Comparison of ENCODE assay signal across 11 cellular contexts in the genomic region with DNA sequence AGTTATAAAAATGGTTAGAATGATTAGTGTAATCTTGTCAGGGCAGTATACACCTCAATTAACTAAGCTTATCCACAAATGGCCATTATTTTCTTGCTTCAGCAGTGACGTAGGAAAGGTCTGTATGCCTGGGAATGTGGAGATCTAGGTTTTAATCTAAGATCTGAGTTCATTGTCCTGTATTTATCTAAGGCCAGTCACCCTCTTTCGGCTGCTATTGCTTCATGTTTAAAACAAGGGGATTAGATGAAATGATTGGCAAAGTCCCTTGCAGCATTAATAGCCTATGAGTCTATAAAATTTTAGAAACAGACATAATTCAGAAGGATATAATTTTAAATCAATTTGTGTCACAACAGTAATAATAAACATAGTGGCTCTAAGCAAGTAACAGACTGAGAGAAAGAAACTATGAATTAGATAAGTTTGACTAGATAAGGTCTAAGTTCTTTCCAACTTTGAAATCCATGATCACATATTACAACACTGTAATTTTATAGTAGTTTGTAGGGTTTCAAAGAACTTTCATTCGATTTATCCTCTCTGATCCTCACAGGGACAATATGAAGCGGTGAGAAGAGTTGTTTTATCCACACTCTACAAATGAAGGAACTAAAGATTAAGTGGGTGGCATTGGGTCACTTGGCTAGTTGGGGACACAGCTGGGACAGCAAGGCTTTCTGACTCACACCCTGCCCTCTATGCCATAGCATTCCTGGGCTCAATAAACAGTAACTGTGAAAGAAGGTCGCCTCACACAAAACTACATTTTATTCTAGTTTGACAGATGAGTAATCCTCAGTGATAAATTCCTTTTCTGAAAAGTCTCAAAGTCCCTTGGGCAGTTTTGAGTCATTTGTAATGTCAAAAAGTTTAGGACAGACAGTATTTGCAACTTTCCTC.
DNase-seq lines count a peak whose midpoint lies in the region; ATAC-seq and TF ChIP-seq lines count a peak whose summit lies in the region.
"Had no signal": no experiment of that assay in that cellular context is flagged by ENCODE, and none has a peak within 500 bp of the region (broad histone marks: within the 10 kb centered on the region; RNA-seq: fewer than 3 reads in every experiment).

No MANE protein-coding gene starts in this region.

- H3F3A ChIP-seq in GM23338 (replicated peaks; ENCODE audit: low read depth) = no peaks in the 10 kb centered on the region

- no peaks in the 10 kb centered on the region for H3K79me2 ChIP-seq in GM23338 (replicated peaks; ENCODE audit: insufficient read depth)

- H3K4me3 ChIP-seq in GM23338 = no peak overlapping the region
- H3K4me3 ChIP-seq: skin epidermis had no signal

- H2AFZ ChIP-seq in GM23338 = 0 out of 2 replicates have a peak overlapping the region, but pooled peaks have one; percentile 29

- in situ Hi-C loops in GM13976 (cut with MboI; ENCODE audit: low sequenced_read_pairs, unreplicated experiment) = loop anchor here (25.0 kb wide), 2 partner anchors 395 to 495 kb away; no protein-coding TSS in a partner anchor

- peak overlapping the region; percentile 81; the same call in 1 of the 2 replicates for H3K27ac Mint-ChIP-seq in GM23338
- peak overlapping the region; percentile 75 for H3K27ac Mint-ChIP-seq in activated T-helper 1 cell treated with anti-CD3 and anti-CD28 coated beads, Interleukin-12 subunit alpha, Interleukin-12 subunit beta, Interleukin-2, Interleukin-4 antibody, amounts not matched to agents 30 ng/mL and 10 ng/mL and 1 ng/mL, durations not matched to agents 14 hours and 24 hours and 36 hours

- no peak overlapping the region for H3K27ac ChIP-seq in GM23338 (ENCODE audit: low read depth)

- TF ChIP-seq CTCF in GM23338 (conservative IDR thresholded peaks at IDR 0.05; ENCODE audit: low read depth in 2 of 2) (no peak), GM13976 (IDR thresholded peaks at IDR 0.05; ENCODE audit: borderline replicate concordance, control extremely low read depth, extremely low read depth, insufficient read depth, missing control alignments) (no peak)

- H3K4me2 ChIP-seq in GM23338 = no peak overlapping the region

- H3K9me2 ChIP-seq in GM23338 (ENCODE audit: insufficient read depth) = no peaks in the 10 kb centered on the region

- peaks cover 12% of the 10 kb centered on the region; the same call in 1 of the 2 replicates for H3K4me1 ChIP-seq in GM23338 (ENCODE audit: insufficient read depth)

- H3K4me1 Mint-ChIP-seq in GM23338 = peaks cover 10% of the 10 kb centered on the region
- H3K4me1 Mint-ChIP-seq in activated T-helper 1 cell treated with anti-CD3 and anti-CD28 coated beads, Interleukin-12 subunit alpha, Interleukin-12 subunit beta, Interleukin-2, Interleukin-4 antibody, amounts not matched to agents 30 ng/mL and 10 ng/mL and 1 ng/mL, durations not matched to agents 14 hours and 24 hours and 36 hours (ENCODE audit: low read depth) = peaks cover 42% of the 10 kb centered on the region

- H4K20me1 ChIP-seq in GM23338 (replicated peaks; ENCODE audit: insufficient read depth) = no peaks in the 10 kb centered on the region

- no peak overlapping the region for H3K4me3 Mint-ChIP-seq in GM23338
- H3K4me3 Mint-ChIP-seq in activated T-helper 1 cell treated with anti-CD3 and anti-CD28 coated beads, Interleukin-12 subunit alpha, Interleukin-12 subunit beta, Interleukin-2, Interleukin-4 antibody, amounts not matched to agents 30 ng/mL and 10 ng/mL and 1 ng/mL, durations not matched to agents 14 hours and 24 hours and 36 hours = peak overlapping the region; percentile 4
- H3K4me3 Mint-ChIP-seq: CD4-positive, alpha-beta memory T cell had no signal

- no peaks in the 10 kb centered on the region for H3K27me3 ChIP-seq in GM23338 (ENCODE audit: insufficient read depth)

- peaks cover 3% of the 10 kb centered on the region; the same call in 1 of the 3 replicates for H3K9me3 Mint-ChIP-seq in GM23338
- peaks cover 1% of the 10 kb centered on the region for H3K9me3 Mint-ChIP-seq in activated T-helper 1 cell treated with anti-CD3 and anti-CD28 coated beads, Interleukin-12 subunit alpha, Interleukin-12 subunit beta, Interleukin-2, Interleukin-4 antibody, amounts not matched to agents 30 ng/mL and 10 ng/mL and 1 ng/mL, durations not matched to agents 14 hours and 24 hours and 36 hours
- H3K9me3 Mint-ChIP-seq: CD4-positive, alpha-beta memory T cell had no signal

- ATAC-seq in GM23338 (no peak), GM21515 (IDR thresholded peaks at IDR 0.05; ENCODE audit: unreplicated experiment) (no peak)

- intact Hi-C loops in activated T-helper 1 cell treated with anti-CD3 and anti-CD28 coated beads, Interleukin-12 subunit alpha, Interleukin-12 subunit beta, Interleukin-2, Interleukin-4 antibody, amounts not matched to agents 30 ng/mL and 10 ng/mL and 1 ng/mL, durations not matched to agents 14 hours and 24 hours and 36 hours (cut with micrococcal nuclease) = loop anchor here (1.0 kb wide), 1 partner anchor 8 kb away; no protein-coding TSS in a partner anchor

- peaks cover 1% of the 10 kb centered on the region for H3K27me3 Mint-ChIP-seq in GM23338 (ENCODE audit: insufficient read depth, low read depth, poor library complexity)
- H3K27me3 Mint-ChIP-seq in activated T-helper 1 cell treated with anti-CD3 and anti-CD28 coated beads, Interleukin-12 subunit alpha, Interleukin-12 subunit beta, Interleukin-2, Interleukin-4 antibody, amounts not matched to agents 30 ng/mL and 10 ng/mL and 1 ng/mL, durations not matched to agents 14 hours and 24 hours and 36 hours (ENCODE audit: insufficient read depth) = no peaks in the 10 kb centered on the region
- H3K27me3 Mint-ChIP-seq: CD4-positive, alpha-beta memory T cell had no signal

- no peaks in the 10 kb centered on the region for H3K36me3 Mint-ChIP-seq in GM23338 (ENCODE audit: low read depth)
- peaks cover 3% of the 10 kb centered on the region for H3K36me3 Mint-ChIP-seq in activated T-helper 1 cell treated with anti-CD3 and anti-CD28 coated beads, Interleukin-12 subunit alpha, Interleukin-12 subunit beta, Interleukin-2, Interleukin-4 antibody, amounts not matched to agents 30 ng/mL and 10 ng/mL and 1 ng/mL, durations not matched to agents 14 hours and 24 hours and 36 hours (ENCODE audit: low read depth)
- H3K36me3 Mint-ChIP-seq: CD4-positive, alpha-beta memory T cell had no signal

- DNase-seq in 8988T = peak; percentile 29
- DNase-seq in GM23338 (ENCODE audit: low spot score) = no peak
- DNase-seq in activated T-helper 1 cell treated with anti-CD3 and anti-CD28 coated beads, Interleukin-12 subunit alpha, Interleukin-12 subunit beta, Interleukin-2, Interleukin-4 antibody, amounts not matched to agents 30 ng/mL and 10 ng/mL and 1 ng/mL, durations not matched to agents 14 hours and 24 hours and 36 hours (ENCODE audit: low spot score) = no peak
- peak; percentile 32 for DNase-seq in hepatic stellate cell (ENCODE audit: low spot score)
- DNase-seq in HuH-7 (ENCODE audit: low spot score) = no peak
- no peak for DNase-seq in GM13976 (ENCODE audit: low spot score)
- DNase-seq in COLO668 (lab: John Stamatoyannopoulos, UW; ENCODE audit: unreplicated experiment) = no peak
- DNase-seq: CD4-positive, alpha-beta memory T cell; cortex of kidney had no signal

- no peaks in the 10 kb centered on the region for H3K36me3 ChIP-seq in GM23338 (ENCODE audit: insufficient read depth)

TF ChIP-seq in GM23338, 12 proteins besides CTCF, POLR2A, EP300 and RAD21 (continues in another document):
- no peak for TF ChIP-seq POLR2AphosphoS5 (IDR thresholded peaks at IDR 0.05; ENCODE audit: low read depth)
- TF ChIP-seq ZNF114 (CRISPR knock-in tag; IDR thresholded peaks at IDR 0.05) = no peak
- TF ChIP-seq NANOG (IDR thresholded peaks at IDR 0.05; ENCODE audit: borderline replicate concordance) = no peak
- TF ChIP-seq ETS1 (IDR thresholded peaks at IDR 0.05) = no peak

Comparison
In these comparisons a context has a peak if more than half of its experiments do, and no peak if none do; other contexts are left out.
1. DNase-seq: peak in 8988T (single experiment) and hepatic stellate cell (single experiment); none in GM23338 (single experiment), activated T-helper 1 cell treated with anti-CD3 and anti-CD28 coated beads, Interleukin-12 subunit alpha, Interleukin-12 subunit beta, Interleukin-2, Interleukin-4 antibody, amounts not matched to agents 30 ng/mL and 10 ng/mL and 1 ng/mL, durations not matched to agents 14 hours and 24 hours and 36 hours (single experiment), HuH-7 (single experiment), GM13976 (single experiment) and COLO668 (single experiment).